In genomic region chr9:71716138-71716909, GRCh38 we compare ENCODE assay signal across 10 cellular contexts. TPM values are rescaled to one million over a fixed set of nuclear protein-coding genes. Genes with fewer than 3 reads are reported as not detected.
DNase-seq lines count a peak whose midpoint lies in the region; ATAC-seq and TF ChIP-seq lines count a peak whose summit lies in the region.
"Had no signal": no experiment of that assay in that cellular context is flagged by ENCODE, and none has a peak within 500 bp of the region (broad histone marks: within the 10 kb centered on the region; RNA-seq: fewer than 3 reads in every experiment).

No MANE protein-coding gene starts in this region.

- peaks cover 0 to 15% (median 9%) of the 10 kb centered on the region in 4 donors for H3K4me1 Mint-ChIP-seq in CD4-positive, alpha-beta memory T cell
- peaks cover 4% of the 10 kb centered on the region for H3K4me1 Mint-ChIP-seq in chondrocyte (ENCODE audit: low read depth)
- no peaks in the 10 kb centered on the region for H3K4me1 Mint-ChIP-seq in nephron progenitor cell
- H3K4me1 Mint-ChIP-seq in activated naive CD4-positive, alpha-beta T cell treated with anti-CD3 and anti-CD28 coated beads, Interleukin-2, amount 10 ng/mL, durations not matched to agents 7 days and 5 days, result peaks cover 3% of the 10 kb centered on the region
- H3K4me1 Mint-ChIP-seq in activated CD4-positive, alpha-beta T cell treated with anti-CD3 and anti-CD28 coated beads for 36 hours, result peaks cover 3% of the 10 kb centered on the region

- H3K4me3 Mint-ChIP-seq in CD4-positive, alpha-beta memory T cell, result no peak overlapping the region
- H3K4me3 Mint-ChIP-seq in chondrocyte (ENCODE audit: unreplicated experiment), result no peak overlapping the region
- no peak overlapping the region for H3K4me3 Mint-ChIP-seq in nephron progenitor cell
- H3K4me3 Mint-ChIP-seq in activated naive CD4-positive, alpha-beta T cell treated with anti-CD3 and anti-CD28 coated beads, Interleukin-2, amount 10 ng/mL, durations not matched to agents 7 days and 5 days, result no peak overlapping the region
- H3K4me3 Mint-ChIP-seq in activated CD4-positive, alpha-beta T cell treated with anti-CD3 and anti-CD28 coated beads for 36 hours, result no peak overlapping the region
- H3K4me3 Mint-ChIP-seq: T-helper 2 cell treated with Interferon-gamma antibody and Interleukin-4, amounts not matched to agents 5 μg/mL and 100 μg/mL, for 36 hours had no signal

- no peaks in the 10 kb centered on the region for H3K4me1 ChIP-seq in CD4-positive, alpha-beta memory T cell (ENCODE audit: insufficient read depth, low read length)
- no peaks in the 10 kb centered on the region for H3K4me1 ChIP-seq in prostate gland (replicated peaks)
- H3K4me1 ChIP-seq: HAP-1 had no signal

- POLR2A ChIA-PET in CD4-positive, alpha-beta memory T cell (lab: Charles Lee; ENCODE audit: partially characterized antibody), result interaction anchor here (0.7 to 1.9 kb wide), 3 partner anchors 31 to 53 kb away, joined by 3 to 6 read pairs (median 4); no protein-coding TSS in a partner anchor
- POLR2A ChIA-PET in activated CD4-positive, alpha-beta T cell treated with anti-CD3 and anti-CD28 coated beads for 36 hours (lab: Charles Lee), result no interaction called here

- H3K36me3 ChIP-seq in CD4-positive, alpha-beta memory T cell (ENCODE audit: insufficient read depth, low read length), result peaks cover 52% of the 10 kb centered on the region
- H3K36me3 ChIP-seq in prostate gland, result peaks cover 0 to 3% of the 10 kb centered on the region in 2 donors

- H3K27ac ChIP-seq in CD4-positive, alpha-beta memory T cell (ENCODE audit: low read depth, low read length), result no peak overlapping the region
- no peak overlapping the region for H3K27ac ChIP-seq in prostate gland

- no peaks in the 10 kb centered on the region for H3K27me3 ChIP-seq in CD4-positive, alpha-beta memory T cell (ENCODE audit: insufficient read depth, low read length)
- H3K27me3 ChIP-seq in prostate gland (replicated peaks; ENCODE audit: insufficient read depth), result no peaks in the 10 kb centered on the region

- peak in 2 of 5 donors; percentile 17 to 24 for DNase-seq in CD4-positive, alpha-beta memory T cell
- DNase-seq in NAMALWA (ENCODE audit: low spot score) (peak; percentile 8), chondrocyte (ENCODE audit: low spot score) (no peak), nephron progenitor cell (no peak), NCI-H2081 (lab: John Stamatoyannopoulos, UW) (no peak), prostate gland (ENCODE audit: low spot score) (no peak)
- no peak for DNase-seq in activated naive CD4-positive, alpha-beta T cell treated with anti-CD3 and anti-CD28 coated beads, Interleukin-2, amount 10 ng/mL, durations not matched to agents 7 days and 5 days
- no peak for DNase-seq in activated CD4-positive, alpha-beta T cell treated with anti-CD3 and anti-CD28 coated beads for 36 hours

- no peak for TF ChIP-seq POLR2A in prostate gland (IDR thresholded peaks at IDR 0.05)

- H3K27ac Mint-ChIP-seq in CD4-positive, alpha-beta memory T cell, result peak overlapping the region in 4 of 7 donors; percentile 29 to 75 (median 74)
- H3K27ac Mint-ChIP-seq in chondrocyte (ENCODE audit: unreplicated experiment) (no peak overlapping the region), nephron progenitor cell (no peak overlapping the region)
- H3K27ac Mint-ChIP-seq in activated naive CD4-positive, alpha-beta T cell treated with anti-CD3 and anti-CD28 coated beads, Interleukin-2, amount 10 ng/mL, durations not matched to agents 7 days and 5 days, result no peak overlapping the region
- H3K27ac Mint-ChIP-seq in activated CD4-positive, alpha-beta T cell treated with anti-CD3 and anti-CD28 coated beads for 36 hours, result no peak overlapping the region
- H3K27ac Mint-ChIP-seq: T-helper 2 cell treated with Interferon-gamma antibody and Interleukin-4, amounts not matched to agents 5 μg/mL and 100 μg/mL, for 36 hours had no signal

- no peaks in the 10 kb centered on the region for H3K9me3 Mint-ChIP-seq in CD4-positive, alpha-beta memory T cell
- H3K9me3 Mint-ChIP-seq in chondrocyte (ENCODE audit: low read depth), result no peaks in the 10 kb centered on the region
- no peaks in the 10 kb centered on the region for H3K9me3 Mint-ChIP-seq in nephron progenitor cell
- H3K9me3 Mint-ChIP-seq in activated naive CD4-positive, alpha-beta T cell treated with anti-CD3 and anti-CD28 coated beads, Interleukin-2, amount 10 ng/mL, durations not matched to agents 7 days and 5 days, result no peaks in the 10 kb centered on the region
- no peaks in the 10 kb centered on the region for H3K9me3 Mint-ChIP-seq in activated CD4-positive, alpha-beta T cell treated with anti-CD3 and anti-CD28 coated beads for 36 hours (ENCODE audit: low read depth)
- H3K9me3 Mint-ChIP-seq: T-helper 2 cell treated with Interferon-gamma antibody and Interleukin-4, amounts not matched to agents 5 μg/mL and 100 μg/mL, for 36 hours had no signal

- H3K27me3 Mint-ChIP-seq in CD4-positive, alpha-beta memory T cell, result no peaks in the 10 kb centered on the region
- H3K27me3 Mint-ChIP-seq in chondrocyte (ENCODE audit: low read depth) (no peaks in the 10 kb centered on the region), nephron progenitor cell (ENCODE audit: low read depth, poor library complexity) (no peaks in the 10 kb centered on the region)
- H3K27me3 Mint-ChIP-seq in activated naive CD4-positive, alpha-beta T cell treated with anti-CD3 and anti-CD28 coated beads, Interleukin-2, amount 10 ng/mL, durations not matched to agents 7 days and 5 days, result no peaks in the 10 kb centered on the region
- no peaks in the 10 kb centered on the region for H3K27me3 Mint-ChIP-seq in activated CD4-positive, alpha-beta T cell treated with anti-CD3 and anti-CD28 coated beads for 36 hours

- no peak overlapping the region for H3K4me3 ChIP-seq in CD4-positive, alpha-beta memory T cell (ENCODE audit: low read length in 2 of 2)
- no peak overlapping the region for H3K4me3 ChIP-seq in prostate gland
- H3K4me3 ChIP-seq: HAP-1 had no signal

- peaks cover 48 to 59% of the 10 kb centered on the region in 2 donors for H3K36me3 Mint-ChIP-seq in CD4-positive, alpha-beta memory T cell
- peaks cover 20% of the 10 kb centered on the region for H3K36me3 Mint-ChIP-seq in chondrocyte (ENCODE audit: low read depth)
- peaks cover 38% of the 10 kb centered on the region for H3K36me3 Mint-ChIP-seq in nephron progenitor cell (ENCODE audit: low read depth)
- H3K36me3 Mint-ChIP-seq in activated naive CD4-positive, alpha-beta T cell treated with anti-CD3 and anti-CD28 coated beads, Interleukin-2, amount 10 ng/mL, durations not matched to agents 7 days and 5 days, result peaks cover 57% of the 10 kb centered on the region
- peaks cover 30% of the 10 kb centered on the region for H3K36me3 Mint-ChIP-seq in activated CD4-positive, alpha-beta T cell treated with anti-CD3 and anti-CD28 coated beads for 36 hours (ENCODE audit: low read depth)

- TF ChIP-seq CTCF in chondrocyte (IDR thresholded peaks at IDR 0.05) (peak; percentile 91), nephron progenitor cell (IDR thresholded peaks at IDR 0.05) (peak; percentile 53), prostate gland (IDR thresholded peaks at IDR 0.05) (peak in 2 of 4 experiments; percentile 16 to 24)

- CTCF ChIA-PET in CD4-positive, alpha-beta memory T cell (lab: Charles Lee; ENCODE audit: partially characterized antibody), result interaction anchor here (0.9 to 4.2 kb wide), 14 partner anchors 10 to 307 kb away, joined by 3 to 29 read pairs (median 4); no protein-coding TSS in a partner anchor
- CTCF ChIA-PET in activated naive CD4-positive, alpha-beta T cell treated with anti-CD3 and anti-CD28 coated beads, Interleukin-2, amount 10 ng/mL, durations not matched to agents 7 days and 5 days (lab: Charles Lee), result interaction anchor here (0.9 to 4.6 kb wide), 14 partner anchors 9 to 309 kb away, joined by 3 to 19 read pairs (median 4); no protein-coding TSS in a partner anchor
- CTCF ChIA-PET in activated CD4-positive, alpha-beta T cell treated with anti-CD3 and anti-CD28 coated beads for 36 hours (lab: Charles Lee), result interaction anchor here (0.5 to 3.5 kb wide), 24 partner anchors 9 to 1316 kb away, joined by 3 to 15 read pairs (median 3); no protein-coding TSS in a partner anchor

- 94% methylated on average over 2 of the region's 2 CpGs for WGBS in prostate gland

- no peaks in the 10 kb centered on the region for H3K9me3 ChIP-seq in CD4-positive, alpha-beta memory T cell (ENCODE audit: control insufficient read depth in 1 of 2, low read length in 2 of 2)
- H3K9me3 ChIP-seq in prostate gland, result no peaks in the 10 kb centered on the region
- H3K9me3 ChIP-seq: HAP-1 had no signal

- no peak for ATAC-seq in activated CD4-positive, alpha-beta T cell treated with anti-CD3 and anti-CD28 coated beads for 36 hours

- intact Hi-C loops in CD4-positive, alpha-beta memory T cell (cut with micrococcal nuclease), result loop anchor here (2.0 kb wide), 2 partner anchors 52 to 112 kb away; partner anchors contain the start of gene CEMIP2
- intact Hi-C loops in activated CD4-positive, alpha-beta T cell treated with anti-CD3 and anti-CD28 coated beads for 36 hours (cut with DNase I, micrococcal nuclease), result loop anchor here in 1 of 2 experiments (5.0 kb wide), 1 partner anchor 114 kb away; no protein-coding TSS in a partner anchor
- intact Hi-C loops in prostate gland (cut with DNase I), result no loop called here

RNA-seq across cellular contexts. Expression of gene CEMIP2, which starts 52.0 kb away (rescaled TPM):
- total RNA-seq in CD4-positive, alpha-beta memory T cell, result 10 to 100 TPM; 85.8 to 89.4 TPM
- polyA plus RNA-seq in CD4-positive, alpha-beta memory T cell, result 10 to 100 TPM; 10.0 to 15.6 TPM
- 23.3 to 24.4 TPM (median 23.7 TPM) in 3 replicates for total RNA-seq in chondrocyte
- 10 to 100 TPM; 34.1 to 41.0 TPM for total RNA-seq in activated CD4-positive, alpha-beta T cell treated with anti-CD3 and anti-CD28 coated beads for 36 hours
- total RNA-seq in prostate gland, result 10 to 100 TPM; 20.4 to 86.5 TPM

Comparison
In these comparisons a context has a peak if more than half of its experiments do, and no peak if none do; other contexts are left out.
1. H3K27ac Mint-ChIP-seq: peak in CD4-positive, alpha-beta memory T cell (4 of 7); none in chondrocyte (single experiment), nephron progenitor cell (single experiment), activated naive CD4-positive, alpha-beta T cell treated with anti-CD3 and anti-CD28 coated beads, Interleukin-2, amount 10 ng/mL, durations not matched to agents 7 days and 5 days (single experiment) and activated CD4-positive, alpha-beta T cell treated with anti-CD3 and anti-CD28 coated beads for 36 hours (single experiment).